Comparison of ENCODE assay signal across 8 cellular contexts in the genomic region with DNA sequence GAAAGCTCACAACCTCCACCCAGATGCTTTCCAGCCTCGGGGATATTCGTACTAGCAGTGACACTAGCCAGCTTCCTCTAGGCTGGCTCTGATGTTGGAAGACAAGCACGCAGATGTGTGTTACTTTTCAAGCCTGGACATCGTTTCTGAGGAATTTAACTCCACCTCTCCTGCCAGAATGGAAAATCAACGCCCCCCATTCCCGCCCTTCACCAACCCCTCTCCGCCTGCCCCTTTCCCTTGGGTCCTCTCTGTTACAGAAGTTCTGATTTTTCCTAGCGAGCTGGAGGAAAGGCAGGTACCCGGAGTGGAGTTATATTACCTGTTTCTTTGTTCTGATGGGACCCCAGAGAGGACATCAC. TPM values are rescaled to one million over a fixed set of nuclear protein-coding genes. Genes with fewer than 3 reads are reported as not detected.
DNase-seq lines count a peak whose midpoint lies in the region; ATAC-seq, FAIRE-seq and TF ChIP-seq lines count a peak whose summit lies in the region.

No MANE protein-coding gene starts in this region.

- peaks cover 11% of the 10 kb centered on the region for H3K4me1 ChIP-seq in A549

- peaks cover 43% of the 10 kb centered on the region for H3K4me1 Mint-ChIP-seq in activated naive CD4-positive, alpha-beta T cell treated with anti-CD3 and anti-CD28 coated beads for 36 hours (ENCODE audit: low read depth)
- H3K4me1 Mint-ChIP-seq in neural crest cell, result peaks cover 30% of the 10 kb centered on the region

- H3K4me3 Mint-ChIP-seq in activated naive CD4-positive, alpha-beta T cell treated with anti-CD3 and anti-CD28 coated beads for 36 hours, result peak overlapping the region; percentile 87
- H3K4me3 Mint-ChIP-seq in neural crest cell, result peak overlapping the region; percentile 93

- peak; percentile 64 to 71; a peak in 5 of 6 replicates for ATAC-seq in A549
- ATAC-seq in HG03354 (IDR thresholded peaks at IDR 0.05; ENCODE audit: poor library complexity, severe bottlenecking, unreplicated experiment), result peak; percentile 27
- no peak for ATAC-seq in GM21786 (IDR thresholded peaks at IDR 0.05; ENCODE audit: unreplicated experiment)

- POLR2A ChIA-PET in A549 (lab: Yijun Ruan, JAX), result interaction anchor here (0.6 kb wide), 1 partner anchor 118 kb away, joined by 4 read pairs; a partner anchor contains a TSS

- no peak for TF ChIP-seq EP300 in A549 (IDR thresholded peaks at IDR 0.05)

- FAIRE-seq in A549 (lab: Jason Lieb, UNC), result no peak

- TF ChIP-seq CTCF in A549 (IDR thresholded peaks at IDR 0.05) (no peak), GM12865 (IDR thresholded peaks at IDR 0.05; ENCODE audit: insufficient read depth, low read depth, low read length, missing control alignments) (no peak), neural crest cell (conservative IDR thresholded peaks at IDR 0.05) (no peak)

- peak overlapping the region; percentile 92 for H3K27ac Mint-ChIP-seq in activated naive CD4-positive, alpha-beta T cell treated with anti-CD3 and anti-CD28 coated beads for 36 hours
- peak overlapping the region; percentile 98 for H3K27ac Mint-ChIP-seq in neural crest cell (ENCODE audit: unreplicated experiment)

- DNase-seq in A549 (ENCODE audit: low read depth in 1 of 2, low spot score in 1 of 2), result peak; percentile 9 to 30
- peak; percentile 53 for DNase-seq in GM12865 (ENCODE audit: low read depth)
- peak; percentile 92 for DNase-seq in NCI-H748 (lab: John Stamatoyannopoulos, UW; ENCODE audit: unreplicated experiment)
- peak; percentile 38 for DNase-seq in activated naive CD4-positive, alpha-beta T cell treated with anti-CD3 and anti-CD28 coated beads for 36 hours
- peak; percentile 32 for DNase-seq in foreskin melanocyte
- DNase-seq in neural crest cell (ENCODE audit: low read depth, low spot score), result peak; percentile 47

- peak overlapping the region; percentile 82 to 95 for H3K27ac ChIP-seq in A549

- no peak for TF ChIP-seq RAD21 in A549 (conservative IDR thresholded peaks at IDR 0.05 in 1 of 2, IDR thresholded peaks at IDR 0.05 in 1 of 2)

- intact Hi-C loops in activated naive CD4-positive, alpha-beta T cell treated with anti-CD3 and anti-CD28 coated beads for 36 hours (cut with micrococcal nuclease), result loop anchor here (2.0 to 5.0 kb wide), 7 partner anchors 288 to 1206 kb away; a partner anchor contains a TSS

- no peaks in the 10 kb centered on the region for H3K27me3 Mint-ChIP-seq in activated naive CD4-positive, alpha-beta T cell treated with anti-CD3 and anti-CD28 coated beads for 36 hours (ENCODE audit: low read depth)
- H3K27me3 Mint-ChIP-seq in neural crest cell (ENCODE audit: low read depth), result no peaks in the 10 kb centered on the region

- no peaks in the 10 kb centered on the region for H3K9me3 Mint-ChIP-seq in activated naive CD4-positive, alpha-beta T cell treated with anti-CD3 and anti-CD28 coated beads for 36 hours
- H3K9me3 Mint-ChIP-seq in neural crest cell, result peaks cover 3% of the 10 kb centered on the region

- CTCF ChIA-PET in A549 (lab: Yijun Ruan, JAX), result interaction anchor here (1.2 to 3.2 kb wide), 2 partner anchors 23 to 30 kb away, joined by 3 to 9 read pairs; no protein-coding TSS in a partner anchor
- CTCF ChIA-PET in activated naive CD4-positive, alpha-beta T cell treated with anti-CD3 and anti-CD28 coated beads for 36 hours (lab: Charles Lee), result interaction anchor here (0.7 to 1.2 kb wide), 7 partner anchors 14 to 212 kb away, joined by 3 to 5 read pairs (median 3); no protein-coding TSS in a partner anchor

- no peak for TF ChIP-seq POLR2A in A549 (IDR thresholded peaks at IDR 0.05; ENCODE audit: low read length)

- H3K36me3 Mint-ChIP-seq in activated naive CD4-positive, alpha-beta T cell treated with anti-CD3 and anti-CD28 coated beads for 36 hours (ENCODE audit: low read depth), result peaks cover 18% of the 10 kb centered on the region
- peaks cover 14% of the 10 kb centered on the region for H3K36me3 Mint-ChIP-seq in neural crest cell (ENCODE audit: low read depth)

- under 1% methylated on average over 9 of the region's 9 CpGs for WGBS in A549 (ENCODE audit: missing lambda C conversion rate)

- H3K4me3 ChIP-seq in A549, result peak overlapping the region; percentile 70
- peak overlapping the region; percentile 96 for H3K4me3 ChIP-seq in GM12865 (ENCODE audit: low read depth, low read length)

- H3K9me3 ChIP-seq in A549, result no peaks in the 10 kb centered on the region

- peak overlapping the region; percentile 82 for H3K4me2 ChIP-seq in A549

TF ChIP-seq in A549, 52 proteins besides CTCF, POLR2A, EP300 and RAD21 (continues in another document):
- TF ChIP-seq ZNF302 (CRISPR knock-in tag; IDR thresholded peaks at IDR 0.05) (no peak), MAFK (IDR thresholded peaks at IDR 0.05; ENCODE audit: partially characterized antibody) (no peak), MAZ (IDR thresholded peaks at IDR 0.05; ENCODE audit: borderline replicate concordance, low read depth, low read length) (no peak), CBX2 (IDR thresholded peaks at IDR 0.05; ENCODE audit: borderline replicate concordance, low read depth) (no peak), MYC (IDR thresholded peaks at IDR 0.05; ENCODE audit: borderline replicate concordance, low read length) (no peak), TP53 (CRISPR knock-in tag; IDR thresholded peaks at IDR 0.05) (no peak), RFX5 (IDR thresholded peaks at IDR 0.05) (no peak), CHD4 (IDR thresholded peaks at IDR 0.05; ENCODE audit: borderline replicate concordance) (no peak), JUN (IDR thresholded peaks at IDR 0.05) (no peak), HEYL (CRISPR knock-in tag; IDR thresholded peaks at IDR 0.05) (no peak)
- TF ChIP-seq, protein P1, sequence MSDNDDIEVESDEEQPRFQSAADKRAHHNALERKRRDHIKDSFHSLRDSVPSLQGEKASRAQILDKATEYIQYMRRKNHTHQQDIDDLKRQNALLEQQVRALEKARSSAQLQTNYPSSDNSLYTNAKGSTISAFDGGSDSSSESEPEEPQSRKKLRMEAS (IDR thresholded peaks at IDR 0.05), result no peak
- TF ChIP-seq, protein P2, sequence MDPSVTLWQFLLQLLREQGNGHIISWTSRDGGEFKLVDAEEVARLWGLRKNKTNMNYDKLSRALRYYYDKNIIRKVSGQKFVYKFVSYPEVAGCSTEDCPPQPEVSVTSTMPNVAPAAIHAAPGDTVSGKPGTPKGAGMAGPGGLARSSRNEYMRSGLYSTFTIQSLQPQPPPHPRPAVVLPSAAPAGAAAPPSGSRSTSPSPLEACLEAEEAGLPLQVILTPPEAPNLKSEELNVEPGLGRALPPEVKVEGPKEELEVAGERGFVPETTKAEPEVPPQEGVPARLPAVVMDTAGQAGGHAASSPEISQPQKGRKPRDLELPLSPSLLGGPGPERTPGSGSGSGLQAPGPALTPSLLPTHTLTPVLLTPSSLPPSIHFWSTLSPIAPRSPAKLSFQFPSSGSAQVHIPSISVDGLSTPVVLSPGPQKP (IDR thresholded peaks at IDR 0.05; ENCODE audit: low read depth, low read length), result no peak
- TF ChIP-seq, protein P3, sequence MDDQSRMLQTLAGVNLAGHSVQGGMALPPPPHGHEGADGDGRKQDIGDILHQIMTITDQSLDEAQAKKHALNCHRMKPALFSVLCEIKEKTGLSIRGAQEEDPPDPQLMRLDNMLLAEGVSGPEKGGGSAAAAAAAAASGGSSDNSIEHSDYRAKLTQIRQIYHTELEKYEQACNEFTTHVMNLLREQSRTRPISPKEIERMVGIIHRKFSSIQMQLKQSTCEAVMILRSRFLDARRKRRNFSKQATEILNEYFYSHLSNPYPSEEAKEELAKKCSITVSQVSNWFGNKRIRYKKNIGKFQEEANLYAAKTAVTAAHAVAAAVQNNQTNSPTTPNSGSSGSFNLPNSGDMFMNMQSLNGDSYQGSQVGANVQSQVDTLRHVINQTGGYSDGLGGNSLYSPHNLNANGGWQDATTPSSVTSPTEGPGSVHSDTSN (IDR thresholded peaks at IDR 0.05), result no peak

RNA-seq across cellular contexts. Expression of a gene that starts 0.5 kb away (rescaled TPM):
- polyA plus RNA-seq in A549 (2011; rRNA removed), result 35.5 and 36.3 TPM in 2 replicates
- polyA plus RNA-seq in A549 (2012; cell fraction: cytosol; rRNA removed), result 7.0 and 9.5 TPM in 2 replicates
- polyA plus RNA-seq in A549 (2012; cell fraction: nucleus; rRNA removed), result 10.5 and 14.7 TPM in 2 replicates
- polyA plus RNA-seq in A549 (2017; fragmentation: RNase III; extraction: RNeasy Plus Mini Kit Qiagen cat#74134 plus additional on column Dnase treatment), result 13.5 to 16.5 TPM (median 15.2 TPM) in 3 replicates
- polyA minus RNA-seq in A549 (2011; rRNA and poly(A)+ RNA removed), result 47.4 and 58.1 TPM in 2 replicates
- 10 to 100 TPM; 98.4 to 98.9 TPM for total RNA-seq in activated naive CD4-positive, alpha-beta T cell treated with anti-CD3 and anti-CD28 coated beads for 36 hours
- 72.7 and 77.3 TPM in 2 replicates for total RNA-seq in neural crest cell

RNA-seq across cellular contexts. Expression of a gene that starts 45.6 kb away (rescaled TPM):
- polyA plus RNA-seq in A549 (2011; rRNA removed) (188 and 198 TPM in 2 replicates), A549 (2017; fragmentation: RNase III; extraction: RNeasy Plus Mini Kit Qiagen cat#74134 plus additional on column Dnase treatment) (84.6 to 89.6 TPM (median 86.7 TPM) in 3 replicates)
- 51.2 and 74.8 TPM in 2 replicates for polyA plus RNA-seq in A549 (2012; cell fraction: cytosol; rRNA removed)
- 19.8 and 25.1 TPM in 2 replicates for polyA plus RNA-seq in A549 (2012; cell fraction: nucleus; rRNA removed)
- 63.1 and 66.9 TPM in 2 replicates for polyA minus RNA-seq in A549 (2011; rRNA and poly(A)+ RNA removed)
- 10 to 100 TPM; 41.7 to 42.9 TPM for total RNA-seq in activated naive CD4-positive, alpha-beta T cell treated with anti-CD3 and anti-CD28 coated beads for 36 hours
- total RNA-seq in neural crest cell, result 111 and 112 TPM in 2 replicates

Comparison
In these comparisons a context has a peak if more than half of its experiments do, and no peak if none do; other contexts are left out.
1. DNase-seq: peak in every context shown above with its lines; median percentile 92 in NCI-H748; 53 in GM12865; 47 in neural crest cell; 38 in activated naive CD4-positive, alpha-beta T cell treated with anti-CD3 and anti-CD28 coated beads for 36 hours; 32 in foreskin melanocyte; 20 in A549.